17 cellular contexts compared by ENCODE assay signal in the genomic region with DNA sequence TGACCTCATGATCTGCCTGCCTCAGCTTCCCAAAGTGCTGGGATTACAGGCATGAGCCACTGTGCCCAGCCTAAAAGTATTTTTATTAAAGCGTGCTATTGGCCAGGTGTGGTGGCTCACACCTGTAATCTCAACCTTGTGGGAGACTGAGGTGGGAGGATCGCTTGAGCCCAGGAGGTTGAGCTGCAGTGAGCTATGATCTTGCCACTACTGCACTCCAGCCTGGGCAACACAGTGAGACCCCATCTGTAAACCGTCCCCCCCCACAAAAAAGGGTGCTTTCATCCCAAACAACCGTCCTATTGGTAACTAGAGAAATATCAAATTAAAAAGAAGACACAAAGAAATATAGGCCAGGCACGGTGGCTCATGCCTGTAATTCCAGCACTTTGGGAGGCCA. TPM values are rescaled to one million over a fixed set of nuclear protein-coding genes. Genes with fewer than 3 reads are reported as not detected.
"Had no signal": no experiment of that assay in that cellular context is flagged by ENCODE, and none has a peak within 500 bp of the region (broad histone marks: within the 10 kb centered on the region; RNA-seq: fewer than 3 reads in every experiment).

No MANE protein-coding gene starts in this region.

RNA-seq across cellular contexts. Expression of a gene that starts 6.6 kb away (rescaled TPM):
- total RNA-seq: heart right ventricle; kidney epithelial cell; liver; mesenteric fat pad; naive thymus-derived CD4-positive, alpha-beta T cell; natural killer cell treated with Interleukin-12 subunit alpha and Interleukin-12 subunit beta and Interleukin-15 and Interleukin-18, amount 100 ng/mL, for 72 hours; omental fat pad; pulmonary artery endothelial cell; renal cortical epithelial cell; right atrium auricular region; right lobe of liver; skeletal muscle tissue; smooth muscle cell; subcutaneous adipose tissue; suprapubic skin; urinary bladder had no signal
- polyA plus RNA-seq: heart right ventricle; liver; naive thymus-derived CD4-positive, alpha-beta T cell; neural cell; smooth muscle cell; urinary bladder had no signal

RNA-seq across cellular contexts. Expression of a gene that starts 6.8 kb away (rescaled TPM):
- total RNA-seq: natural killer cell treated with Interleukin-12 subunit alpha and Interleukin-12 subunit beta and Interleukin-15 and Interleukin-18, amount 100 ng/mL, for 72 hours; pulmonary artery endothelial cell had no signal
- polyA plus RNA-seq: neural cell had no signal

RNA-seq across cellular contexts. Expression of a gene that starts 24.2 kb away (rescaled TPM):
- total RNA-seq: kidney epithelial cell; natural killer cell treated with Interleukin-12 subunit alpha and Interleukin-12 subunit beta and Interleukin-15 and Interleukin-18, amount 100 ng/mL, for 72 hours had no signal
